11 cellular contexts compared by ENCODE assay signal in genomic region chr16:70520612-70521297, GRCh38. TPM values are rescaled to one million over a fixed set of nuclear protein-coding genes. Genes with fewer than 3 reads are reported as not detected.
DNase-seq lines count a peak whose midpoint lies in the region; ATAC-seq, FAIRE-seq and TF ChIP-seq lines count a peak whose summit lies in the region.
"Had no signal": no experiment of that assay in that cellular context is flagged by ENCODE, and none has a peak within 500 bp of the region (broad histone marks: within the 10 kb centered on the region; RNA-seq: fewer than 3 reads in every experiment).

No MANE protein-coding gene starts in this region.

- no peaks in the 10 kb centered on the region for H3K27me3 Mint-ChIP-seq in activated naive CD4-positive, alpha-beta T cell treated with anti-CD3 and anti-CD28 coated beads for 36 hours (ENCODE audit: low read depth)
- H3K27me3 Mint-ChIP-seq in stimulated activated naive B cell treated with anti-CD40 and anti-IgM and Interleukin-4, amounts not matched to agents 10 μg/mL and 1 μg/mL and 100 μg/mL, for 72 hours, result no peaks in the 10 kb centered on the region
- H3K27me3 Mint-ChIP-seq in glutamatergic neuron (ENCODE audit: unreplicated experiment), result peaks cover 6% of the 10 kb centered on the region

- DNase-seq in activated naive CD4-positive, alpha-beta T cell treated with anti-CD3 and anti-CD28 coated beads for 36 hours, result peak; percentile 22
- DNase-seq in activated naive CD4-positive, alpha-beta T cell treated with Interleukin-2 at 50 U/mL for 16 hours, result no peak
- peak; percentile 59 for DNase-seq in bronchial epithelial cell (ENCODE audit: low read depth)
- no peak for DNase-seq in stimulated activated naive B cell treated with anti-CD40 and anti-IgM and Interleukin-4, amounts not matched to agents 10 μg/mL and 1 μg/mL and 100 μg/mL, for 72 hours
- DNase-seq in NCI-H82 treated with DMSO at 0.1 percent for 48 hours (lab: John Stamatoyannopoulos, UW; ENCODE audit: unreplicated experiment), result no peak
- no peak for DNase-seq in glutamatergic neuron
- DNase-seq in SHP77 (lab: John Stamatoyannopoulos, UW), result no peak

- H3K9me3 ChIP-seq in OCI-LY1 (ENCODE audit: low read length), result no peaks in the 10 kb centered on the region

- peak overlapping the region; percentile 29 for H3K27ac ChIP-seq in OCI-LY1 (ENCODE audit: low read depth, low read length, poor library complexity, severe bottlenecking)
- H3K27ac ChIP-seq: C4-2B, parathyroid adenoma, VCaP had no signal

- no peak overlapping the region for H3K4me3 Mint-ChIP-seq in activated naive CD4-positive, alpha-beta T cell treated with anti-CD3 and anti-CD28 coated beads for 36 hours
- peak overlapping the region in 1 of 2 donors; percentile 6 for H3K4me3 Mint-ChIP-seq in stimulated activated naive B cell treated with anti-CD40 and anti-IgM and Interleukin-4, amounts not matched to agents 10 μg/mL and 1 μg/mL and 100 μg/mL, for 72 hours
- H3K4me3 Mint-ChIP-seq in glutamatergic neuron (ENCODE audit: unreplicated experiment), result no peak overlapping the region

- no peaks in the 10 kb centered on the region for H3K9me3 Mint-ChIP-seq in activated naive CD4-positive, alpha-beta T cell treated with anti-CD3 and anti-CD28 coated beads for 36 hours
- H3K9me3 Mint-ChIP-seq in stimulated activated naive B cell treated with anti-CD40 and anti-IgM and Interleukin-4, amounts not matched to agents 10 μg/mL and 1 μg/mL and 100 μg/mL, for 72 hours, result no peaks in the 10 kb centered on the region
- peaks cover 9% of the 10 kb centered on the region for H3K9me3 Mint-ChIP-seq in glutamatergic neuron (ENCODE audit: unreplicated experiment)

- H3K27me3 ChIP-seq in OCI-LY1 (ENCODE audit: insufficient read depth, low read length) (no peaks in the 10 kb centered on the region), bronchial epithelial cell (ENCODE audit: control insufficient read depth, insufficient read depth, low read length) (no peaks in the 10 kb centered on the region)

- no peak for FAIRE-seq in bronchial epithelial cell (lab: Jason Lieb, UNC)

- H3K27ac Mint-ChIP-seq in activated naive CD4-positive, alpha-beta T cell treated with anti-CD3 and anti-CD28 coated beads for 36 hours, result peak overlapping the region; percentile 30
- peak overlapping the region; percentile 51 for H3K27ac Mint-ChIP-seq in stimulated activated naive B cell treated with anti-CD40 and anti-IgM and Interleukin-4, amounts not matched to agents 10 μg/mL and 1 μg/mL and 100 μg/mL, for 72 hours
- H3K27ac Mint-ChIP-seq in glutamatergic neuron (ENCODE audit: unreplicated experiment), result no peak overlapping the region

- ATAC-seq in stimulated activated naive B cell treated with anti-CD40 and anti-IgM and Interleukin-4, amounts not matched to agents 10 μg/mL and 1 μg/mL and 100 μg/mL, for 72 hours (replicated peaks), result peak; percentile 15 to 30

- H3K4me3 ChIP-seq in OCI-LY1 (ENCODE audit: low read depth, low read length, poor library complexity, severe bottlenecking) (no peak overlapping the region), bronchial epithelial cell (ENCODE audit: low read depth, low read length) (no peak overlapping the region)

- peaks cover 31% of the 10 kb centered on the region for H3K4me1 ChIP-seq in OCI-LY1 (ENCODE audit: insufficient read depth, low read length, severe bottlenecking)

- H3K79me2 ChIP-seq in OCI-LY1 (ENCODE audit: insufficient read depth, low read length), result peaks cover 26% of the 10 kb centered on the region

- intact Hi-C loops in activated naive CD4-positive, alpha-beta T cell treated with anti-CD3 and anti-CD28 coated beads for 36 hours (cut with micrococcal nuclease), result loop anchor here (10.0 kb wide), 1 partner anchor 266 kb away; the partner anchor contains the start of gene EXOSC6

- no peak overlapping the region; the same call in 1 of the 2 replicates for H3K9ac ChIP-seq in OCI-LY1 (ENCODE audit: low read length)
- H3K9ac ChIP-seq: parathyroid adenoma had no signal

- no peak overlapping the region for H2AFZ ChIP-seq in OCI-LY1 (ENCODE audit: low read length)
- H2AFZ ChIP-seq: parathyroid adenoma had no signal

- no peaks in the 10 kb centered on the region for H3K9me2 ChIP-seq in OCI-LY1 (ENCODE audit: low read depth, low read length)

- H3K36me3 ChIP-seq in OCI-LY1 (ENCODE audit: insufficient read depth, low read length) (peaks cover 37% of the 10 kb centered on the region), bronchial epithelial cell (ENCODE audit: control insufficient read depth, insufficient read depth, low read length) (peaks cover 9% of the 10 kb centered on the region)

- no peaks in the 10 kb centered on the region for H4K20me1 ChIP-seq in OCI-LY1 (ENCODE audit: insufficient read depth, low read length)

- H3F3A ChIP-seq in OCI-LY1 (ENCODE audit: insufficient read depth, low read length), result no peaks in the 10 kb centered on the region

- CTCF ChIA-PET in activated naive CD4-positive, alpha-beta T cell treated with anti-CD3 and anti-CD28 coated beads for 36 hours (lab: Charles Lee), result interaction anchor here (0.6 kb wide), 1 partner anchor 40 kb away, joined by 3 read pairs; no protein-coding TSS in a partner anchor

- peaks cover 27% of the 10 kb centered on the region for H3K36me3 Mint-ChIP-seq in activated naive CD4-positive, alpha-beta T cell treated with anti-CD3 and anti-CD28 coated beads for 36 hours (ENCODE audit: low read depth)
- peaks cover 26 to 33% of the 10 kb centered on the region in 2 donors for H3K36me3 Mint-ChIP-seq in stimulated activated naive B cell treated with anti-CD40 and anti-IgM and Interleukin-4, amounts not matched to agents 10 μg/mL and 1 μg/mL and 100 μg/mL, for 72 hours
- H3K36me3 Mint-ChIP-seq in glutamatergic neuron (ENCODE audit: unreplicated experiment), result no peaks in the 10 kb centered on the region

- TF ChIP-seq CTCF in OCI-LY1 (IDR thresholded peaks at IDR 0.05; ENCODE audit: low read length) (no peak), bronchial epithelial cell (IDR thresholded peaks at IDR 0.05; ENCODE audit: insufficient read depth, low read length, severe bottlenecking) (no peak), glutamatergic neuron (IDR thresholded peaks at IDR 0.05; ENCODE audit: partially characterized antibody, unreplicated experiment) (no peak)

- peaks cover 27% of the 10 kb centered on the region for H3K4me1 Mint-ChIP-seq in activated naive CD4-positive, alpha-beta T cell treated with anti-CD3 and anti-CD28 coated beads for 36 hours (ENCODE audit: low read depth)
- H3K4me1 Mint-ChIP-seq in stimulated activated naive B cell treated with anti-CD40 and anti-IgM and Interleukin-4, amounts not matched to agents 10 μg/mL and 1 μg/mL and 100 μg/mL, for 72 hours, result peaks cover 8 to 28% of the 10 kb centered on the region in 2 donors
- H3K4me1 Mint-ChIP-seq in glutamatergic neuron (ENCODE audit: low read depth, unreplicated experiment), result peaks cover 11% of the 10 kb centered on the region

- H3K4me2 ChIP-seq in OCI-LY1 (ENCODE audit: low read length), result peak overlapping the region; percentile 4; the same call in 1 of the 2 replicates

RNA-seq across cellular contexts. Expression of gene COG4, which starts 2.6 kb away (rescaled TPM):
- 10 to 100 TPM; 42.0 to 48.7 TPM for total RNA-seq in activated naive CD4-positive, alpha-beta T cell treated with anti-CD3 and anti-CD28 coated beads for 36 hours
- total RNA-seq in bronchial epithelial cell, result 45.3 and 46.7 TPM in 2 replicates
- 70.8 TPM for total RNA-seq in glutamatergic neuron (ENCODE audit: unreplicated experiment)

RNA-seq across cellular contexts. Expression of gene SF3B3, which starts 2.9 kb away (rescaled TPM):
- total RNA-seq in activated naive CD4-positive, alpha-beta T cell treated with anti-CD3 and anti-CD28 coated beads for 36 hours, result 100 to 1,000 TPM; 397 to 416 TPM
- total RNA-seq in bronchial epithelial cell (58.1 and 80.6 TPM in 2 replicates), glutamatergic neuron (ENCODE audit: unreplicated experiment) (278 TPM)

Comparison
In these comparisons a context has a peak if more than half of its experiments do, and no peak if none do; other contexts are left out.
1. DNase-seq: peak in activated naive CD4-positive, alpha-beta T cell treated with anti-CD3 and anti-CD28 coated beads for 36 hours (single experiment) and bronchial epithelial cell (single experiment); none in activated naive CD4-positive, alpha-beta T cell treated with Interleukin-2 at 50 U/mL for 16 hours (single experiment), stimulated activated naive B cell treated with anti-CD40 and anti-IgM and Interleukin-4, amounts not matched to agents 10 μg/mL and 1 μg/mL and 100 μg/mL, for 72 hours (single experiment), NCI-H82 treated with DMSO at 0.1 percent for 48 hours (single experiment), glutamatergic neuron (single experiment) and SHP77 (0 of 2).